8 cellular contexts compared by ENCODE assay signal in the genomic region with DNA sequence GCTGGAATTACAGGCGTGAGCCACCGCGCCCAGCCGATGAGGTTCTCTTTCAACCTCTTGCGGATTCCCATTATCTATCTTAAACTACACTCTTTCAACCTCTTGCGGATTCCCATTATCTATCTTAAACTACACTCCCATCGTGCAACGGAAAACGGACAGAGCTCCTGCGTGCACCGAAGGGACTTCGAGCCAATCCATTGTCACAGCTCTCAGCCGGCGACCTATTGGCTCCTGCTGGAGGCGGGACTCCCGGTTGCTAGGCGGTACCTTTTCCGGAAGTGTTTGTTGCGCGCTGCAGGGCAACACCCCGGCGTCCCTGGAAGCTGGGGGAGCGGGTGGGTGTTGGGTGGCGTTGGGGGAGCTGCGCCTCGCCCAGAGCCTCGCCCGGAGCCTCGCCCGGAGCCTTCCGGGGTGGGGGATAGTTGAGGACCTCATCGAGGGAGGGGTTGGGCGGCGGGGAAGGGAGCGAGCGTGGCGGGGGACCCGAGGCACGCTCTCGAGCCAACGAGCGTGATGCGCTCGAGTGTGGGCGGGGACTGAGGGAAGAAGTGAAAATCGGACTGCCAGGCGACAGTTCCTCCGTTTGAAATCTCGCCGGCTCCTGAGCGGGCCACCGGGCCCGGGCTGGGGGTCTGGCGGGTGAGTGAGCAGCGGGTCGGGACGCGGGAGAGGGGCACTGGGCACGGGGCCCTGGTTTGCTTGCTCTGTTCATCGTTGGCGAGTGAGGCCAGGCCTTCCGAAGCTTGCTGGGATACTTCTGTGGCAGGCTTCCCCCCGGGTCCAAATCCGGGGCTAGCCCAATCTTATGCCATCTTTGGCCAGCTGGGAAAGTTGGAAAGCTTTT. TPM values are rescaled to one million over a fixed set of nuclear protein-coding genes. Genes with fewer than 3 reads are reported as not detected.
DNase-seq lines count a peak whose midpoint lies in the region; ATAC-seq and TF ChIP-seq lines count a peak whose summit lies in the region.

A gene (plus strand): TSS at position 288 of the 847 bp plus-strand sequence. CDS start 10,733 bp downstream, outside the sequence.

- H3K27ac Mint-ChIP-seq in activated CD4-positive, alpha-beta memory T cell treated with anti-CD3 and anti-CD28 coated beads for 36 hours: no peak within 1 kb of the TSS

- peaks cover 5% of the 10 kb centered on the region for H3K4me1 Mint-ChIP-seq in activated CD4-positive, alpha-beta memory T cell treated with anti-CD3 and anti-CD28 coated beads for 36 hours (ENCODE audit: low read depth)

- intact Hi-C loops in activated CD4-positive, alpha-beta memory T cell treated with anti-CD3 and anti-CD28 coated beads for 36 hours (cut with micrococcal nuclease): loop anchor here (1.0 kb wide), 1 partner anchor 95 kb away; a partner anchor contains a TSS
- intact Hi-C loops in lower leg skin (cut with DNase I; ENCODE audit: low total_unique reads): no loop called here

- no peak for TF ChIP-seq CTCF in lower leg skin (IDR thresholded peaks at IDR 0.05)

- CTCF ChIA-PET in activated CD4-positive, alpha-beta memory T cell treated with anti-CD3 and anti-CD28 coated beads for 36 hours (lab: Charles Lee): interaction anchor here (0.6 to 2.3 kb wide), 6 partner anchors 29 to 657 kb away, joined by 3 to 14 read pairs (median 4); a partner anchor contains a TSS

- no peak for TF ChIP-seq POLR2A in lower leg skin (IDR thresholded peaks at IDR 0.05)

- ATAC-seq in GM19438 (IDR thresholded peaks at IDR 0.05; ENCODE audit: low read depth, unreplicated experiment) (peak; percentile 98), HG03575 (IDR thresholded peaks at IDR 0.05; ENCODE audit: extremely low read depth, insufficient number of reproducible peaks, low FRiP score, unreplicated experiment) (peak; percentile 80)

- peak within 1 kb of the TSS; percentile 74 for H3K4me3 ChIP-seq in lower leg skin (ENCODE audit: low read depth, poor library complexity, severe bottlenecking)

- no peaks in the 10 kb centered on the region for H3K27me3 Mint-ChIP-seq in activated CD4-positive, alpha-beta memory T cell treated with anti-CD3 and anti-CD28 coated beads for 36 hours

- peaks cover 3% of the 10 kb centered on the region for H3K36me3 Mint-ChIP-seq in activated CD4-positive, alpha-beta memory T cell treated with anti-CD3 and anti-CD28 coated beads for 36 hours

- WGBS in lower leg skin, 2 donors: 1% methylated on average over 46 to 63 of the region's 64 CpGs

- POLR2A ChIA-PET in activated CD4-positive, alpha-beta memory T cell treated with anti-CD3 and anti-CD28 coated beads for 36 hours (lab: Charles Lee): interaction anchor here (0.5 to 2.1 kb wide), 4 partner anchors 83 to 184 kb away, joined by 3 to 17 read pairs (median 3); a partner anchor contains a TSS

- peak; percentile 97 for DNase-seq in CD1c-positive myeloid dendritic cell (ENCODE audit: extremely low spot score)
- DNase-seq in NCI-H82 treated with DMSO at 0.1 percent for 48 hours (lab: John Stamatoyannopoulos, UW; ENCODE audit: unreplicated experiment): peak; percentile 81
- peak; percentile 97 for DNase-seq in activated CD4-positive, alpha-beta memory T cell treated with anti-CD3 and anti-CD28 coated beads for 36 hours
- peak; percentile 94 for DNase-seq in ecto neural progenitor cell (ENCODE audit: low spot score)
- DNase-seq in lower leg skin (ENCODE audit: low spot score in 2 of 2): peak; percentile 97 to 99
- DNase-seq in stimulated activated CD4-positive, alpha-beta T cell treated with anti-CD3 and anti-CD28 coated beads, Interleukin-4, amount 100 ng/mL, for 48 hours (ENCODE audit: low read depth in 2 of 2): peak; percentile 89 to 93

- H3K9me3 Mint-ChIP-seq in activated CD4-positive, alpha-beta memory T cell treated with anti-CD3 and anti-CD28 coated beads for 36 hours: no peaks in the 10 kb centered on the region

- H3K4me3 Mint-ChIP-seq in activated CD4-positive, alpha-beta memory T cell treated with anti-CD3 and anti-CD28 coated beads for 36 hours: peak within 1 kb of the TSS; percentile 53

RNA-seq across cellular contexts. Expression of the gene that starts here (rescaled TPM):
- total RNA-seq in activated CD4-positive, alpha-beta memory T cell treated with anti-CD3 and anti-CD28 coated beads for 36 hours: 10 to 100 TPM; 29.3 to 32.6 TPM
- 10 to 100 TPM; 11.3 to 45.1 (median 15.2) TPM for total RNA-seq in lower leg skin

Comparison
In these comparisons a context has a peak if more than half of its experiments do, and no peak if none do; other contexts are left out.
1. Peak in every context shown above with its lines: DNase-seq, ATAC-seq and H3K4me3 ChIP-seq.